8 cellular contexts compared by ENCODE assay signal in genomic region chr12:75908961-75909699, GRCh38.
DNase-seq lines count a peak whose midpoint lies in the region; ATAC-seq and TF ChIP-seq lines count a peak whose summit lies in the region.

No MANE protein-coding gene starts in this region.

- H3K4me1 ChIP-seq in rectal smooth muscle tissue (ENCODE audit: control insufficient read depth, insufficient read depth, low read length) = peaks cover 12% of the 10 kb centered on the region

- no peaks in the 10 kb centered on the region for H3K36me3 ChIP-seq in rectal smooth muscle tissue (ENCODE audit: control insufficient read depth, insufficient read depth, low read length)

- no peak overlapping the region for H3K9ac ChIP-seq in rectal smooth muscle tissue (ENCODE audit: low read length)

- DNase-seq in GM03348 (ENCODE audit: low spot score) (peak; percentile 70), SHP77 (lab: John Stamatoyannopoulos, UW) (peak; percentile 91 to 94), glomerular endothelial cell (ENCODE audit: extremely low read depth, low read depth, low spot score) (peak; percentile 67), NCI-H187 treated with DMSO at 0.1 percent for 48 hours (lab: John Stamatoyannopoulos, UW) (no peak), erythroblast (lab: John Stamatoyannopoulos, UW) (no peak)
- no peak for DNase-seq in activated CD4-positive, alpha-beta T cell treated with anti-CD3 and anti-CD28 coated beads, Interleukin-2, amount 50 U/mL, for 48 hours

- no peaks in the 10 kb centered on the region for H3K27me3 ChIP-seq in rectal smooth muscle tissue (ENCODE audit: control insufficient read depth, insufficient read depth, low read length)

- no peak overlapping the region for H3K4me3 ChIP-seq in rectal smooth muscle tissue (ENCODE audit: low read length)

- H3K27ac ChIP-seq in rectal smooth muscle tissue (ENCODE audit: low read depth, low read length) = peak overlapping the region; percentile 10

- TF ChIP-seq POLR2A in erythroblast (IDR thresholded peaks at IDR 0.05; ENCODE audit: low read length) = no peak

- no peak for ATAC-seq in GM19328 (IDR thresholded peaks at IDR 0.05; ENCODE audit: unreplicated experiment)

Comparison
In these comparisons a context has a peak if more than half of its experiments do, and no peak if none do; other contexts are left out.
1. DNase-seq: peak in GM03348 (single experiment), SHP77 (2 of 2) and glomerular endothelial cell (single experiment); none in NCI-H187 treated with DMSO at 0.1 percent for 48 hours (single experiment), activated CD4-positive, alpha-beta T cell treated with anti-CD3 and anti-CD28 coated beads, Interleukin-2, amount 50 U/mL, for 48 hours (0 of 2) and erythroblast (0 of 2).